8 cellular contexts compared by ENCODE assay signal in the genomic region with DNA sequence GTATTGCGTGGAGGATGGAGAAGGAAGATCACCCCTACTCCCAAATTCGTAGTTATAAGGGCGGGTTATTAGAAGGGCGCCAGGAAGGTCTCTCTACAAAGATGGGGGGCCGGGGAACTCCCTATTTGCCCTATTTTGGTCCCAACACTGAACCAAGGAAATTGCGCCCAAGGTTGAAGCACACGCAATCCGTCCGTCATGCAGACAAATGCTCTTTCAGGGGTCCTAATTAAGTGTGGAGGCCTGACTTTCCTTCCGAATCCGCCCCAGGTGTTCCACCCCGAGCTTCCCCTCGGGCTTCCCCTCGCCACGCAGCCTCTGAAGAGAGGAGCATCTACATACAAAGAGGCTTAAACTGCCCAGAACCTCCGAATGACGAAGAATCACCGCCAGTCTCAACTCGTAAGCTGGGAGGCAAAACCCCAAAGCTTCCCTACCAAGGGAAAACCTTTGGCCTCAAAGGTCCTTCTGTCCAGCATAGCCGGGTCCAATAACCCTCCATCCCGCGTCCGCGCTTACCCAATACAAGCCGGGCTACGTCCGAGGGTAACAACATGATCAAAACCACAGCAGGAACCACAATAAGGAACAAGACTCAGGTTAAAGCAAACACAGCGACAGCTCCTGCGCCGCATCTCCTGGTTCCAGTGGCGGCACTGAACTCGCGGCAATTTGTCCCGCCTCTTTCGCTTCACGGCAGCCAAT. TPM values are rescaled to one million over a fixed set of nuclear protein-coding genes. Genes with fewer than 3 reads are reported as not detected.
DNase-seq lines count a peak whose midpoint lies in the region; ATAC-seq and TF ChIP-seq lines count a peak whose summit lies in the region.

Gene NPAT, minus strand, starts transcription at position 658 of the 705 bp plus-strand sequence. Its CDS starts 102 bp downstream, at position 556.

- H3K9me3 Mint-ChIP-seq in CD4-positive, alpha-beta memory T cell: peaks cover 0 to 2% (median 0%) of the 10 kb centered on the region in 8 donors
- no peaks in the 10 kb centered on the region for H3K9me3 Mint-ChIP-seq in naive thymus-derived CD8-positive, alpha-beta T cell

- H3K9me3 ChIP-seq in CD4-positive, alpha-beta memory T cell (ENCODE audit: control insufficient read depth in 1 of 2, low read length in 2 of 2): no peaks in the 10 kb centered on the region
- H3K9me3 ChIP-seq in RWPE2 (ENCODE audit: severe bottlenecking): no peaks in the 10 kb centered on the region

- CTCF ChIA-PET in CD4-positive, alpha-beta memory T cell (lab: Charles Lee; ENCODE audit: partially characterized antibody): interaction anchor here (1.0 to 7.3 kb wide), 7 partner anchors 16 to 63 kb away, joined by 3 to 132 read pairs (median 4); no protein-coding TSS in a partner anchor

- peaks cover 58% of the 10 kb centered on the region for H3K4me1 ChIP-seq in CD4-positive, alpha-beta memory T cell (ENCODE audit: insufficient read depth, low read length)
- peaks cover 11% of the 10 kb centered on the region for H3K4me1 ChIP-seq in RWPE2 (ENCODE audit: insufficient read depth, poor library complexity, severe bottlenecking)

- H3K4me3 ChIP-seq in CD4-positive, alpha-beta memory T cell (ENCODE audit: low read length in 2 of 2): peak within 1 kb of the TSS; percentile 97 to 99
- H3K4me3 ChIP-seq in RWPE2 (ENCODE audit: severe bottlenecking): peak within 1 kb of the TSS; percentile 65

- peaks cover 34 to 63% (median 50%) of the 10 kb centered on the region in 4 donors for H3K4me1 Mint-ChIP-seq in CD4-positive, alpha-beta memory T cell
- H3K4me1 Mint-ChIP-seq in naive thymus-derived CD8-positive, alpha-beta T cell: peaks cover 25 to 54% (median 44%) of the 10 kb centered on the region in 4 donors

- intact Hi-C loops in CD4-positive, alpha-beta memory T cell (cut with micrococcal nuclease): loop anchor here (1.0 to 10.0 kb wide), 8 partner anchors 31 to 657 kb away; partner anchors contain the start of genes ACAT1, ALKBH8, C11orf65 and CUL5

- POLR2A ChIA-PET in CD4-positive, alpha-beta memory T cell (lab: Charles Lee; ENCODE audit: partially characterized antibody): interaction anchor here (0.6 to 9.9 kb wide), 25 partner anchors 8 to 246 kb away, joined by 3 to 666 read pairs (median 6); partner anchors contain the start of genes C11orf65 and CUL5
- POLR2A ChIA-PET in naive thymus-derived CD8-positive, alpha-beta T cell (lab: Charles Lee): interaction anchor here (0.6 to 13.4 kb wide), 23 partner anchors 9 to 245 kb away, joined by 3 to 705 read pairs (median 6); partner anchors contain the start of genes C11orf65 and CUL5

- H3K27ac Mint-ChIP-seq in CD4-positive, alpha-beta memory T cell: no peak within 1 kb of the TSS
- no peak within 1 kb of the TSS for H3K27ac Mint-ChIP-seq in naive thymus-derived CD8-positive, alpha-beta T cell

- no peak for TF ChIP-seq CTCF in RWPE2 (IDR thresholded peaks at IDR 0.05; ENCODE audit: poor library complexity, severe bottlenecking)

- H3K36me3 ChIP-seq in CD4-positive, alpha-beta memory T cell (ENCODE audit: insufficient read depth, low read length): no peaks in the 10 kb centered on the region
- peaks cover 23% of the 10 kb centered on the region for H3K36me3 ChIP-seq in RWPE2 (ENCODE audit: low read depth)

- DNase-seq in CD4-positive, alpha-beta memory T cell: peak in 1 of 5 donors; percentile 78
- DNase-seq in RWPE2 (ENCODE audit: low spot score): no peak
- DNase-seq in effector CD8-positive, alpha-beta T cell (lab: John Stamatoyannopoulos, UW): peak; percentile 50
- peak in 5 of 10 donors; percentile 34 to 63 (median 59) for DNase-seq in naive thymus-derived CD8-positive, alpha-beta T cell
- no peak for DNase-seq in MV-4-11 (lab: John Stamatoyannopoulos, UW)
- no peak for DNase-seq in UCSD-AML1 (lab: John Stamatoyannopoulos, UW; ENCODE audit: unreplicated experiment)

- peaks cover 9 to 32% of the 10 kb centered on the region in 2 donors for H3K36me3 Mint-ChIP-seq in CD4-positive, alpha-beta memory T cell
- H3K36me3 Mint-ChIP-seq in naive thymus-derived CD8-positive, alpha-beta T cell: peaks cover 4 to 39% (median 14%) of the 10 kb centered on the region in 3 donors

- no peaks in the 10 kb centered on the region for H3K27me3 ChIP-seq in CD4-positive, alpha-beta memory T cell (ENCODE audit: insufficient read depth, low read length)
- no peaks in the 10 kb centered on the region for H3K27me3 ChIP-seq in RWPE2 (ENCODE audit: insufficient read depth, poor library complexity, severe bottlenecking)

- H3K27ac ChIP-seq in CD4-positive, alpha-beta memory T cell (ENCODE audit: low read depth, low read length): peak within 1 kb of the TSS; percentile 97
- H3K27ac ChIP-seq in RWPE2 (ENCODE audit: poor library complexity, severe bottlenecking): peak within 1 kb of the TSS; percentile 76

- no peaks in the 10 kb centered on the region for H3K27me3 Mint-ChIP-seq in CD4-positive, alpha-beta memory T cell
- H3K27me3 Mint-ChIP-seq in naive thymus-derived CD8-positive, alpha-beta T cell: no peaks in the 10 kb centered on the region

- no peak within 1 kb of the TSS for H3K4me3 Mint-ChIP-seq in CD4-positive, alpha-beta memory T cell
- H3K4me3 Mint-ChIP-seq in naive thymus-derived CD8-positive, alpha-beta T cell: no peak within 1 kb of the TSS

- ATAC-seq in GM21526 (IDR thresholded peaks at IDR 0.05; ENCODE audit: low FRiP score, unreplicated experiment): peak; percentile 1
- peak; percentile 6; the same call in 2 of the 3 replicates for ATAC-seq in RWPE2 (ENCODE audit: low read depth)
- peak; percentile 9 to 58 for ATAC-seq in naive thymus-derived CD8-positive, alpha-beta T cell
- ATAC-seq in GM19455 (IDR thresholded peaks at IDR 0.05; ENCODE audit: unreplicated experiment): no peak

RNA-seq across cellular contexts. Expression of gene NPAT, which starts in this region (rescaled TPM):
- total RNA-seq in CD4-positive, alpha-beta memory T cell: 10 to 100 TPM; 67.6 to 71.3 TPM
- polyA plus RNA-seq in CD4-positive, alpha-beta memory T cell: 10 to 100 TPM; 24.8 to 34.0 TPM
- total RNA-seq in naive thymus-derived CD8-positive, alpha-beta T cell: 10 to 100 TPM; 73.9 to 75.8 TPM
- 10 to 100 TPM; 34.9 to 52.8 (median 47.0) TPM for polyA plus RNA-seq in naive thymus-derived CD8-positive, alpha-beta T cell
